Comparison of ENCODE assay signal across 8 cellular contexts in genomic region chr1:119987112-119987511, GRCh38.
DNase-seq lines count a peak whose midpoint lies in the region; ATAC-seq, FAIRE-seq and TF ChIP-seq lines count a peak whose summit lies in the region.

No MANE protein-coding gene starts in this region.

- no peak overlapping the region for H3K4me2 ChIP-seq in endothelial cell of umbilical vein (ENCODE audit: insufficient read depth, low read length)

- no peak overlapping the region for H3K4me3 Mint-ChIP-seq in CD4-positive, alpha-beta T cell
- no peak overlapping the region for H3K4me3 Mint-ChIP-seq in Caco-2 (ENCODE audit: unreplicated experiment)

- no peak for TF ChIP-seq POLR2A in NB4 (IDR thresholded peaks at IDR 0.05; ENCODE audit: extremely low read depth, insufficient read length)
- no peak for TF ChIP-seq POLR2A in endothelial cell of umbilical vein (IDR thresholded peaks at IDR 0.05; ENCODE audit: low read depth, low read length)

- H3K36me3 ChIP-seq in endothelial cell of umbilical vein (ENCODE audit: control insufficient read depth in 2 of 2, extremely low read depth in 1 of 2, insufficient read depth in 2 of 2, low read length in 2 of 2) (no peaks in the 10 kb centered on the region), Caco-2 (ENCODE audit: control insufficient read depth, insufficient read depth, low read length) (no peaks in the 10 kb centered on the region)

- no peaks in the 10 kb centered on the region for H3K27me3 ChIP-seq in CD4-positive, alpha-beta T cell (ENCODE audit: control insufficient read depth, insufficient read depth, low read length)
- H3K27me3 ChIP-seq in endothelial cell of umbilical vein (ENCODE audit: control insufficient read depth in 2 of 2, insufficient read depth in 2 of 2, low read length in 2 of 2) (no peaks in the 10 kb centered on the region), Caco-2 (replicated peaks; ENCODE audit: control insufficient read depth, insufficient read depth, low read length) (no peaks in the 10 kb centered on the region)

- CTCF ChIA-PET in CD4-positive, alpha-beta T cell (lab: Charles Lee) = interaction anchor here (1.4 kb wide), 1 partner anchor 19 kb away, joined by 4 read pairs; no protein-coding TSS in a partner anchor
- CTCF ChIA-PET in endothelial cell of umbilical vein (lab: Charles Lee) (interaction anchor here (1.0 to 2.2 kb wide), 2 partner anchors 12 to 19 kb away, joined by 3 to 6 read pairs; no protein-coding TSS in a partner anchor), Caco-2 (lab: Charles Lee) (no interaction called here)

- no peak overlapping the region for H3K27ac ChIP-seq in CD4-positive, alpha-beta T cell (ENCODE audit: low read depth, low read length)
- no peak overlapping the region for H3K27ac ChIP-seq in endothelial cell of umbilical vein (ENCODE audit: insufficient read depth, low read depth, low read length)

- H3K4me3 ChIP-seq in NB4 (ENCODE audit: low read depth, low read length) = no peak overlapping the region
- no peak overlapping the region for H3K4me3 ChIP-seq in endothelial cell of umbilical vein (replicated peaks in 1 of 3; ENCODE audit: insufficient read depth in 1 of 3, low read depth in 1 of 3, low read length in 3 of 3)
- no peak overlapping the region for H3K4me3 ChIP-seq in Caco-2 (ENCODE audit: low read depth, low read length)

- no peak for TF ChIP-seq CTCF in CD4-positive, alpha-beta T cell (IDR thresholded peaks at IDR 0.05)
- no peak for TF ChIP-seq CTCF in NB4 (IDR thresholded peaks at IDR 0.05; ENCODE audit: low read depth, low read length)
- TF ChIP-seq CTCF in endothelial cell of umbilical vein (IDR thresholded peaks at IDR 0.05; ENCODE audit: extremely low read depth in 1 of 2, insufficient read depth in 1 of 2, low read depth in 1 of 2, low read length in 2 of 2) = no peak
- no peak for TF ChIP-seq CTCF in omental fat pad (IDR thresholded peaks at IDR 0.05)
- TF ChIP-seq CTCF in Caco-2 (IDR thresholded peaks at IDR 0.05; ENCODE audit: insufficient read depth in 1 of 2, low read depth in 1 of 2, low read length in 1 of 2, severe bottlenecking in 1 of 2, unreplicated experiment in 1 of 2) = no peak

- peaks cover 2% of the 10 kb centered on the region for H4K20me1 ChIP-seq in endothelial cell of umbilical vein (replicated peaks; ENCODE audit: control insufficient read depth, extremely low read depth, insufficient read depth, low read length)

- peaks cover 33% of the 10 kb centered on the region for H3K4me1 Mint-ChIP-seq in CD4-positive, alpha-beta T cell (ENCODE audit: low read depth)
- H3K4me1 Mint-ChIP-seq in Caco-2 (ENCODE audit: low read depth, unreplicated experiment) = no peaks in the 10 kb centered on the region

- no peaks in the 10 kb centered on the region for H3K9me3 Mint-ChIP-seq in CD4-positive, alpha-beta T cell
- H3K9me3 Mint-ChIP-seq in Caco-2 (ENCODE audit: unreplicated experiment) = no peaks in the 10 kb centered on the region

- no peak for DNase-seq in CD4-positive, alpha-beta T cell
- DNase-seq in NB4 (ENCODE audit: low read depth) = peak; percentile 23
- DNase-seq in endothelial cell of umbilical vein (ENCODE audit: low read depth, low spot score) = peak; percentile 20
- DNase-seq in omental fat pad (ENCODE audit: low spot score) = no peak
- no peak for DNase-seq in islet precursor cell
- DNase-seq in Caco-2 = no peak
- DNase-seq in NCI-H510A treated with DMSO at 0.1 percent for 48 hours (lab: John Stamatoyannopoulos, UW) = no peak

- peaks cover 43% of the 10 kb centered on the region for H3K36me3 Mint-ChIP-seq in CD4-positive, alpha-beta T cell (ENCODE audit: low read depth)
- peaks cover 8% of the 10 kb centered on the region for H3K36me3 Mint-ChIP-seq in Caco-2 (ENCODE audit: insufficient read depth, unreplicated experiment)

- intact Hi-C loops in CD4-positive, alpha-beta T cell (cut with DNase I, micrococcal nuclease) = no loop called here
- intact Hi-C loops in endothelial cell of umbilical vein (cut with micrococcal nuclease) = no loop called here
- intact Hi-C loops in Caco-2 (cut with micrococcal nuclease; ENCODE audit: unreplicated experiment) = no loop called here

- H3K4me1 ChIP-seq in endothelial cell of umbilical vein (ENCODE audit: control insufficient read depth, extremely low read depth, insufficient read depth, low read length) (no peaks in the 10 kb centered on the region), Caco-2 (no peaks in the 10 kb centered on the region)

- no peak overlapping the region for H3K9ac ChIP-seq in endothelial cell of umbilical vein (replicated peaks; ENCODE audit: extremely low read depth, insufficient read depth, low read length)

- no peaks in the 10 kb centered on the region for H3K9me3 ChIP-seq in CD4-positive, alpha-beta T cell (ENCODE audit: control insufficient read depth, low read length)
- H3K9me3 ChIP-seq in endothelial cell of umbilical vein (replicated peaks; ENCODE audit: control insufficient read depth, insufficient read depth, low read length) = no peaks in the 10 kb centered on the region
- no peaks in the 10 kb centered on the region for H3K9me3 ChIP-seq in Caco-2

- POLR2A ChIA-PET in CD4-positive, alpha-beta T cell (lab: Charles Lee) = no interaction called here
- POLR2A ChIA-PET in endothelial cell of umbilical vein (lab: Charles Lee) (no interaction called here), Caco-2 (lab: Charles Lee) (no interaction called here)

- dilution Hi-C loops in endothelial cell of umbilical vein (cut with MboI; ENCODE audit: extremely low pct_ligation_motif_present, low sequenced_read_pairs) = no loop called here

- no TSS peak for BruUV-seq in endothelial cell of umbilical vein (replicated peaks; lab: Mats Ljungman, UMichigan)
- BruUV-seq in Caco-2 (replicated peaks; lab: Mats Ljungman, UMichigan) = no TSS peak

- ATAC-seq in CD4-positive, alpha-beta T cell (ENCODE audit: poor library complexity) = no peak
- peak; percentile 96 for ATAC-seq in omental fat pad (ENCODE audit: low FRiP score)
- ATAC-seq in HG03108 (IDR thresholded peaks at IDR 0.05; ENCODE audit: unreplicated experiment) = no peak

- H3K79me2 ChIP-seq in endothelial cell of umbilical vein (ENCODE audit: control insufficient read depth, insufficient read depth, low read length) = peaks cover 1% of the 10 kb centered on the region

- H3K27me3 Mint-ChIP-seq in CD4-positive, alpha-beta T cell = no peaks in the 10 kb centered on the region
- no peaks in the 10 kb centered on the region for H3K27me3 Mint-ChIP-seq in Caco-2 (ENCODE audit: insufficient read depth, unreplicated experiment)

- H3K27ac Mint-ChIP-seq in CD4-positive, alpha-beta T cell = peak overlapping the region; percentile 16
- H3K27ac Mint-ChIP-seq in Caco-2 (ENCODE audit: unreplicated experiment) = no peak overlapping the region

- H3K9me1 ChIP-seq in endothelial cell of umbilical vein (replicated peaks; ENCODE audit: control insufficient read depth, extremely low read depth, insufficient read depth, low read length) = no peaks in the 10 kb centered on the region

- FAIRE-seq in endothelial cell of umbilical vein (lab: Jason Lieb, UNC) = no peak

- H2AFZ ChIP-seq in endothelial cell of umbilical vein (ENCODE audit: low read depth, low read length) = no peak overlapping the region

TF ChIP-seq in endothelial cell of umbilical vein, 7 proteins besides CTCF, POLR2A, EP300 and RAD21:
- TF ChIP-seq POLR2AphosphoS5 (IDR thresholded peaks at IDR 0.05; ENCODE audit: insufficient read depth, low read depth, low read length) (no peak), MYC (IDR thresholded peaks at IDR 0.05; ENCODE audit: low read depth, low read length) (no peak), EZH2 (IDR thresholded peaks at IDR 0.05; ENCODE audit: borderline replicate concordance, low read depth, low read length, severe bottlenecking) (no peak), FOS (IDR thresholded peaks at IDR 0.05; ENCODE audit: borderline replicate concordance, insufficient read depth, low read length) (peak; percentile 36), JUN (IDR thresholded peaks at IDR 0.05; ENCODE audit: borderline replicate concordance, insufficient read depth, insufficient read length, low read depth) (no peak), MAX (IDR thresholded peaks at IDR 0.05; ENCODE audit: insufficient read depth, insufficient read length) (no peak)

Comparison
In these comparisons a context has a peak if more than half of its experiments do, and no peak if none do; other contexts are left out.
1. DNase-seq: peak in NB4 (single experiment) and endothelial cell of umbilical vein (single experiment); none in CD4-positive, alpha-beta T cell (0 of 10), omental fat pad (single experiment), islet precursor cell (single experiment), Caco-2 (0 of 2) and NCI-H510A treated with DMSO at 0.1 percent for 48 hours (single experiment).